Comparison of ENCODE assay signal across 8 cellular contexts in genomic region chr6:129672883-129673631, GRCh38. TPM values are rescaled to one million over a fixed set of nuclear protein-coding genes. Genes with fewer than 3 reads are reported as not detected.
A peak's percentile ranks its signal among the peaks of the same experiment; 100 is the strongest.
DNase-seq lines count a peak whose midpoint lies in the region; ATAC-seq, FAIRE-seq and TF ChIP-seq lines count a peak whose summit lies in the region.

No MANE protein-coding gene starts in this region.

- peaks cover 42% of the 10 kb centered on the region for H3K4me1 ChIP-seq in A549
- H3K4me1 ChIP-seq in aorta (ENCODE audit: control insufficient read depth in 1 of 2, insufficient read depth in 2 of 2, low read length in 2 of 2) = no peaks in the 10 kb centered on the region

- ATAC-seq in A549 = peak; percentile 59 to 82; a peak in 4 of 6 replicates
- ATAC-seq in GM18520 (IDR thresholded peaks at IDR 0.05; ENCODE audit: unreplicated experiment) = peak; percentile 47
- peak; percentile 75 for ATAC-seq in HG02981 (IDR thresholded peaks at IDR 0.05; ENCODE audit: unreplicated experiment)
- ATAC-seq in aorta (ENCODE audit: low FRiP score) = no peak

- H3K4me3 ChIP-seq in A549 = no peak overlapping the region
- no peak overlapping the region for H3K4me3 ChIP-seq in epithelial cell of proximal tubule (ENCODE audit: low read depth, low read length)
- H3K4me3 ChIP-seq in aorta (ENCODE audit: low read length in 2 of 2) = no peak overlapping the region

- H3K9me3 ChIP-seq in A549 (no peaks in the 10 kb centered on the region), aorta (ENCODE audit: control insufficient read depth, low read length) (no peaks in the 10 kb centered on the region)

- POLR2A ChIA-PET in A549 (lab: Yijun Ruan, JAX) = interaction anchor here (1.1 kb wide), 1 partner anchor 37 kb away, joined by 5 read pairs; the partner anchor contains the start of gene ARHGAP18

- H3K27ac ChIP-seq in A549 (peak overlapping the region; percentile 86 to 90), aorta (ENCODE audit: low read depth in 1 of 2, low read length in 2 of 2) (no peak overlapping the region)

- H3K4me2 ChIP-seq in A549 = peak overlapping the region; percentile 73

- FAIRE-seq in A549 (lab: Jason Lieb, UNC) = no peak

- intact Hi-C loops in aorta (cut with DNase I) = no loop called here

- H3K27me3 ChIP-seq in aorta (ENCODE audit: control insufficient read depth in 1 of 2, insufficient read depth in 2 of 2, low read length in 1 of 2) = no peaks in the 10 kb centered on the region

- no peak for TF ChIP-seq RAD21 in A549 (conservative IDR thresholded peaks at IDR 0.05 in 1 of 2, IDR thresholded peaks at IDR 0.05 in 1 of 2)

- DNase-seq in A549 (ENCODE audit: low read depth in 1 of 2, low spot score in 1 of 2) (peak in 1 of 2 experiments; percentile 45), RKO (ENCODE audit: low spot score) (peak; percentile 88), epithelial cell of proximal tubule (ENCODE audit: low read depth) (peak; percentile 58), renal cortical epithelial cell (ENCODE audit: low read depth) (peak; percentile 93), anterior cingulate cortex (lab: John Stamatoyannopoulos, UW) (no peak), aorta (no peak)

- CTCF ChIA-PET in A549 (lab: Yijun Ruan, JAX) = interaction anchor here (0.8 to 1.3 kb wide), 3 partner anchors 16 to 58 kb away, joined by 3 to 4 read pairs (median 3); no protein-coding TSS in a partner anchor

- WGBS in A549 (ENCODE audit: missing lambda C conversion rate) = 8% methylated on average over 2 of the region's 2 CpGs
- WGBS in aorta, 2 donors = 32 to 33% methylated on average over 2 of the region's 2 CpGs

- TF ChIP-seq POLR2A in A549 (IDR thresholded peaks at IDR 0.05; ENCODE audit: low read length) = no peak

- no peak for TF ChIP-seq CTCF in A549 (IDR thresholded peaks at IDR 0.05)
- TF ChIP-seq CTCF in epithelial cell of proximal tubule (conservative IDR thresholded peaks at IDR 0.05; ENCODE audit: low read depth, low read length) = no peak

- H3K36me3 ChIP-seq in aorta (ENCODE audit: control insufficient read depth in 1 of 2, insufficient read depth in 2 of 2, low read length in 1 of 2) = no peaks in the 10 kb centered on the region

- no peak for TF ChIP-seq EP300 in A549 (IDR thresholded peaks at IDR 0.05)

TF ChIP-seq in A549, 52 proteins besides CTCF, POLR2A, EP300 and RAD21:
- TF ChIP-seq FOSL2 (IDR thresholded peaks at IDR 0.05) (peak; percentile 71), FOSL2 (CRISPR knock-in tag; IDR thresholded peaks at IDR 0.05) (peak; percentile 87), BHLHE40 (IDR thresholded peaks at IDR 0.05; ENCODE audit: low read depth, low read length) (no peak), HOXB13 (CRISPR knock-in tag; IDR thresholded peaks at IDR 0.05; ENCODE audit: low read depth) (no peak), ESRRA (IDR thresholded peaks at IDR 0.05; ENCODE audit: borderline replicate concordance, low read length) (no peak), JUN (IDR thresholded peaks at IDR 0.05) (0 out of 5 replicates have a peak, but pooled peaks of 1 of the 2 experiments have one; percentile 35), ELK1 (IDR thresholded peaks at IDR 0.05; ENCODE audit: low read depth, low read length) (no peak), GATA3 (IDR thresholded peaks at IDR 0.05; ENCODE audit: borderline replicate concordance) (peak; percentile 62; the same call in 1 of the 2 replicates), JUNB (IDR thresholded peaks at IDR 0.05) (peak; percentile 82), ZC3H11A (IDR thresholded peaks at IDR 0.05) (no peak), REST (IDR thresholded peaks at IDR 0.05) (no peak)

RNA-seq across cellular contexts. Expression of gene ARHGAP18, which starts 36.9 kb away (rescaled TPM):
- 13.3 and 16.7 TPM in 2 replicates for polyA plus RNA-seq in A549 (2011; rRNA removed)
- polyA plus RNA-seq in A549 (2012; cell fraction: cytosol; rRNA removed) = 1.4 TPM in 2 replicates
- 0.55 and 0.75 TPM in 2 replicates for polyA plus RNA-seq in A549 (2012; cell fraction: nucleus; rRNA removed)
- 8.1 to 13.4 TPM (median 11.2 TPM) in 3 replicates for polyA plus RNA-seq in A549 (2017; fragmentation: RNase III; extraction: RNeasy Plus Mini Kit Qiagen cat#74134 plus additional on column Dnase treatment)
- polyA minus RNA-seq in A549 (2011; rRNA and poly(A)+ RNA removed) = 13.5 and 13.7 TPM in 2 replicates
- 24.5 and 26.9 TPM in 2 replicates for total RNA-seq in epithelial cell of proximal tubule
- 29.0 and 31.4 TPM in 2 replicates for total RNA-seq in renal cortical epithelial cell
- total RNA-seq in aorta = 10 to 100 TPM; 16.3 to 24.4 TPM
- 10 to 100 TPM in 1 of 2 donors, 1 to 10 TPM in 1; 8.0 to 15.0 TPM for polyA plus RNA-seq in aorta

Comparison
In these comparisons a context has a peak if more than half of its experiments do, and no peak if none do; other contexts are left out.
1. DNase-seq: peak in RKO (single experiment), epithelial cell of proximal tubule (single experiment) and renal cortical epithelial cell (single experiment); none in anterior cingulate cortex (0 of 58) and aorta (0 of 2).
2. H3K27ac ChIP-seq: peak in A549 (2 of 2); none in aorta (0 of 2).